15 cellular contexts compared by ENCODE assay signal in genomic region chr21:17438642-17439041, GRCh38.
DNase-seq lines count a peak whose midpoint lies in the region; ATAC-seq and TF ChIP-seq lines count a peak whose summit lies in the region.
"Had no signal": no experiment of that assay in that cellular context is flagged by ENCODE, and none has a peak within 500 bp of the region (broad histone marks: within the 10 kb centered on the region; RNA-seq: fewer than 3 reads in every experiment).

No MANE protein-coding gene starts in this region.

- no peak overlapping the region for H2AK9ac ChIP-seq in IMR-90 (replicated peaks; ENCODE audit: low read depth, low read length, poor library complexity)

- WGBS in IMR-90 (ENCODE audit: extremely low coverage in 2 of 2, insufficient read length in 1 of 2), 2 experiments: no CpG with 5 or more reads among the region's 5 CpGs

- dilution Hi-C loops in IMR-90 (cut with HindIII; ENCODE audit: low sequenced_read_pairs, unreplicated experiment): no loop called here

- H2AK5ac ChIP-seq in IMR-90 (ENCODE audit: low read depth, low read length): no peak overlapping the region

- H3K27ac Mint-ChIP-seq in glutamatergic neuron (ENCODE audit: unreplicated experiment): no peak overlapping the region
- H3K27ac Mint-ChIP-seq: activated naive CD8-positive, alpha-beta T cell treated with anti-CD3 and anti-CD28 coated beads, Interleukin-2, amount 10 ng/mL, durations not matched to agents 7 days and 5 days; T-helper 17 cell had no signal

- no peaks in the 10 kb centered on the region for H3K79me1 ChIP-seq in IMR-90 (ENCODE audit: low read depth in 1 of 2, low read length in 2 of 2)

- H3K4me3 ChIP-seq in IMR-90 (ENCODE audit: insufficient read depth, low read depth, low read length): no peak overlapping the region
- H3K4me3 ChIP-seq: upper lobe of right lung had no signal

- no peak for TF ChIP-seq POLR2A in IMR-90 (IDR thresholded peaks at IDR 0.05; ENCODE audit: low read depth, low read length)

- TF ChIP-seq RAD21 in IMR-90 (IDR thresholded peaks at IDR 0.05; ENCODE audit: low read length): no peak

- no peaks in the 10 kb centered on the region for H3K36me3 ChIP-seq in IMR-90 (ENCODE audit: control insufficient read depth, insufficient read depth, low read length)
- H3K36me3 ChIP-seq: upper lobe of right lung had no signal

- H3K9me1 ChIP-seq in IMR-90 (ENCODE audit: insufficient read depth, low read length): no peaks in the 10 kb centered on the region

- no peak overlapping the region for H2BK15ac ChIP-seq in IMR-90 (ENCODE audit: low read depth, low read length)

- H2AFZ ChIP-seq in IMR-90 (replicated peaks; ENCODE audit: low read length, poor library complexity): peak overlapping the region; percentile 59

- H3K4me3 Mint-ChIP-seq in glutamatergic neuron (ENCODE audit: unreplicated experiment): no peak overlapping the region
- H3K4me3 Mint-ChIP-seq: activated naive CD8-positive, alpha-beta T cell treated with anti-CD3 and anti-CD28 coated beads, Interleukin-2, amount 10 ng/mL, durations not matched to agents 7 days and 5 days; T-helper 17 cell had no signal

- H2BK20ac ChIP-seq in IMR-90 (ENCODE audit: low read depth, low read length): no peak overlapping the region

- H3K4ac ChIP-seq in IMR-90 (ENCODE audit: low read depth, low read length): no peak overlapping the region

- no peak overlapping the region for H3K27ac ChIP-seq in IMR-90 (ENCODE audit: insufficient read depth, low read length)
- H3K27ac ChIP-seq: upper lobe of right lung had no signal

- H3K27me3 ChIP-seq in IMR-90 (ENCODE audit: control insufficient read depth, insufficient read depth, low read length): peaks cover 2% of the 10 kb centered on the region
- H3K27me3 ChIP-seq: upper lobe of right lung had no signal

- H3K4me1 Mint-ChIP-seq in glutamatergic neuron (ENCODE audit: low read depth, unreplicated experiment): peaks cover 12% of the 10 kb centered on the region
- H3K4me1 Mint-ChIP-seq: activated naive CD8-positive, alpha-beta T cell treated with anti-CD3 and anti-CD28 coated beads, Interleukin-2, amount 10 ng/mL, durations not matched to agents 7 days and 5 days; T-helper 17 cell had no signal

- no peak overlapping the region for H4K5ac ChIP-seq in IMR-90 (ENCODE audit: low read depth, low read length)

- CTCF ChIA-PET in IMR-90 (lab: Yijun Ruan, JAX): interaction anchor here (1.3 kb wide), 1 partner anchor 116 kb away, joined by 3 read pairs; no protein-coding TSS in a partner anchor

- no TSS peak for BruUV-seq in IMR-90 (replicated peaks; lab: Mats Ljungman, UMichigan)

- no peak overlapping the region for H3K23ac ChIP-seq in IMR-90 (ENCODE audit: low read depth, low read length)

- no peak overlapping the region for H4K91ac ChIP-seq in IMR-90 (ENCODE audit: insufficient read depth, low read depth, low read length)

- in situ Hi-C loops in IMR-90 (cut with MboI; ENCODE audit: low sequenced_read_pairs): no loop called here

- H3K14ac ChIP-seq in IMR-90 (replicated peaks; ENCODE audit: low read depth, low read length): no peak overlapping the region

- no peak for ATAC-seq in IMR-90 (ENCODE audit: low read depth)
- ATAC-seq in HG02798 (IDR thresholded peaks at IDR 0.05; ENCODE audit: poor library complexity, unreplicated experiment): no peak
- ATAC-seq: left lobe of liver, T-helper 17 cell, upper lobe of right lung had no signal

- no peak overlapping the region for H2BK5ac ChIP-seq in IMR-90 (ENCODE audit: low read depth, low read length, poor library complexity, severe bottlenecking)

- POLR2A ChIA-PET in IMR-90 (lab: Charles Lee; ENCODE audit: unreplicated experiment): no interaction called here

- H3K9ac ChIP-seq in IMR-90 (ENCODE audit: low read depth, low read length): no peak overlapping the region

- intact Hi-C loops in IMR-90 (cut with micrococcal nuclease): no loop called here

- H4K8ac ChIP-seq in IMR-90 (ENCODE audit: low read depth in 2 of 2, low read length in 2 of 2): no peak overlapping the region

- peaks cover 9% of the 10 kb centered on the region for H3K4me1 ChIP-seq in IMR-90 (ENCODE audit: control insufficient read depth, insufficient read depth, low read length)
- H3K4me1 ChIP-seq: upper lobe of right lung had no signal

- no peaks in the 10 kb centered on the region for H3K36me3 Mint-ChIP-seq in glutamatergic neuron (ENCODE audit: unreplicated experiment)
- H3K36me3 Mint-ChIP-seq: activated naive CD8-positive, alpha-beta T cell treated with anti-CD3 and anti-CD28 coated beads, Interleukin-2, amount 10 ng/mL, durations not matched to agents 7 days and 5 days had no signal

- peaks cover 2% of the 10 kb centered on the region for H3K27me3 Mint-ChIP-seq in glutamatergic neuron (ENCODE audit: unreplicated experiment)

- H3K4me2 ChIP-seq in IMR-90 (ENCODE audit: low read depth, low read length): no peak overlapping the region

- no peak overlapping the region for H2BK120ac ChIP-seq in IMR-90 (ENCODE audit: low read depth, low read length)

- H3K9me3 Mint-ChIP-seq in glutamatergic neuron (ENCODE audit: unreplicated experiment): peaks cover 2% of the 10 kb centered on the region
- H3K9me3 Mint-ChIP-seq: activated naive CD8-positive, alpha-beta T cell treated with anti-CD3 and anti-CD28 coated beads, Interleukin-2, amount 10 ng/mL, durations not matched to agents 7 days and 5 days had no signal

- DNase-seq in IMR-90 (no peak), NCI-H748 (lab: John Stamatoyannopoulos, UW; ENCODE audit: unreplicated experiment) (peak; percentile 49), glutamatergic neuron (peak; percentile 41), pons (ENCODE audit: low spot score) (peak; percentile 82), SW480 (ENCODE audit: low spot score) (no peak), foreskin melanocyte (no peak)
- no peak for DNase-seq in activated CD4-positive, CD25-positive, alpha-beta regulatory T cell (lab: John Stamatoyannopoulos, UW)
- DNase-seq: activated naive CD8-positive, alpha-beta T cell treated with anti-CD3 and anti-CD28 coated beads, Interleukin-2, amount 10 ng/mL, durations not matched to agents 7 days and 5 days; cerebellar nuclear complex; erythroblast; MM.1S; T-helper 17 cell; upper lobe of right lung had no signal

- no peaks in the 10 kb centered on the region for H4K20me1 ChIP-seq in IMR-90 (ENCODE audit: insufficient read depth, low read length)

- H3K9me3 ChIP-seq in IMR-90 (ENCODE audit: control insufficient read depth, insufficient read depth, low read length): no peaks in the 10 kb centered on the region
- H3K9me3 ChIP-seq: upper lobe of right lung had no signal

- no peak overlapping the region for H3K56ac ChIP-seq in IMR-90 (ENCODE audit: extremely low read depth, insufficient read depth, low read length)

- TF ChIP-seq CTCF in IMR-90 (conservative IDR thresholded peaks at IDR 0.05; ENCODE audit: low read depth, low read length) (no peak), glutamatergic neuron (IDR thresholded peaks at IDR 0.05; ENCODE audit: partially characterized antibody, unreplicated experiment) (no peak)

- H3K18ac ChIP-seq in IMR-90 (ENCODE audit: low read depth, low read length): no peak overlapping the region

TF ChIP-seq in IMR-90, 13 proteins besides CTCF, POLR2A, EP300 and RAD21:
- TF ChIP-seq MXI1 (IDR thresholded peaks at IDR 0.05; ENCODE audit: borderline replicate concordance, low read depth, low read length) (no peak), CHD1 (IDR thresholded peaks at IDR 0.05; ENCODE audit: low read depth, low read length) (no peak), CEBPB (IDR thresholded peaks at IDR 0.05; ENCODE audit: low read depth, low read length) (no peak), RCOR1 (IDR thresholded peaks at IDR 0.05; ENCODE audit: insufficient replicate concordance, low read length) (no peak), SMC3 (IDR thresholded peaks at IDR 0.05; ENCODE audit: low read depth, low read length) (no peak), RFX5 (IDR thresholded peaks at IDR 0.05; ENCODE audit: low read depth, low read length) (no peak), USF2 (IDR thresholded peaks at IDR 0.05; ENCODE audit: low read depth, low read length) (no peak)
- TF ChIP-seq, protein P1, sequence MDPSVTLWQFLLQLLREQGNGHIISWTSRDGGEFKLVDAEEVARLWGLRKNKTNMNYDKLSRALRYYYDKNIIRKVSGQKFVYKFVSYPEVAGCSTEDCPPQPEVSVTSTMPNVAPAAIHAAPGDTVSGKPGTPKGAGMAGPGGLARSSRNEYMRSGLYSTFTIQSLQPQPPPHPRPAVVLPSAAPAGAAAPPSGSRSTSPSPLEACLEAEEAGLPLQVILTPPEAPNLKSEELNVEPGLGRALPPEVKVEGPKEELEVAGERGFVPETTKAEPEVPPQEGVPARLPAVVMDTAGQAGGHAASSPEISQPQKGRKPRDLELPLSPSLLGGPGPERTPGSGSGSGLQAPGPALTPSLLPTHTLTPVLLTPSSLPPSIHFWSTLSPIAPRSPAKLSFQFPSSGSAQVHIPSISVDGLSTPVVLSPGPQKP (IDR thresholded peaks at IDR 0.05; ENCODE audit: borderline replicate concordance, low read depth, low read length): no peak
TF ChIP-seq in IMR-90: peak in this region for 0.

Comparison
In these comparisons a context has a peak if more than half of its experiments do, and no peak if none do; other contexts are left out.
1. DNase-seq: peak in NCI-H748 (single experiment), glutamatergic neuron (single experiment) and pons (single experiment); none in IMR-90 (single experiment), SW480 (single experiment), foreskin melanocyte (single experiment) and activated CD4-positive, CD25-positive, alpha-beta regulatory T cell (0 of 4).